ENCODE assay signal across 11 cellular contexts in genomic region chr6:157984686-157985225, GRCh38. TPM values are rescaled to one million over a fixed set of nuclear protein-coding genes. Genes with fewer than 3 reads are reported as not detected.
DNase-seq lines count a peak whose midpoint lies in the region; ATAC-seq, FAIRE-seq and TF ChIP-seq lines count a peak whose summit lies in the region.
"Had no signal": no experiment of that assay in that cellular context is flagged by ENCODE, and none has a peak within 500 bp of the region (broad histone marks: within the 10 kb centered on the region; RNA-seq: fewer than 3 reads in every experiment).

No MANE protein-coding gene starts in this region.

- intact Hi-C loops in HepG2 (cut with micrococcal nuclease; ENCODE audit: unreplicated experiment) (loop anchor here (1.0 kb wide), 3 partner anchors 9 to 56 kb away; no protein-coding TSS in a partner anchor), right lobe of liver (cut with DNase I) (loop anchor here in 1 of 2 donors (5.0 kb wide), 1 partner anchor 88 kb away; no protein-coding TSS in a partner anchor)
- intact Hi-C loops in activated CD4-positive, alpha-beta memory T cell treated with anti-CD3 and anti-CD28 coated beads for 36 hours (cut with micrococcal nuclease) = loop anchor here (5.0 kb wide), 4 partner anchors 73 to 222 kb away; partner anchors contain the start of gene SNX9

- H3K27ac Mint-ChIP-seq in activated CD4-positive, alpha-beta memory T cell treated with anti-CD3 and anti-CD28 coated beads for 36 hours = no peak overlapping the region

- H3K36me3 ChIP-seq in HepG2 (replicated peaks in 1 of 2; ENCODE audit: control insufficient read depth in 1 of 2, insufficient read depth in 2 of 2, low read length in 2 of 2) (peaks cover 6 to 14% of the 10 kb centered on the region in 2 experiments; a peak in 3 of 5 replicates), right lobe of liver (no peaks in the 10 kb centered on the region), mesenchymal stem cell (ENCODE audit: control insufficient read depth in 1 of 2, insufficient read depth in 2 of 2, low read depth in 1 of 2, low read length in 2 of 2) (peaks cover 10 to 12% of the 10 kb centered on the region in 2 experiments)
- H3K36me3 ChIP-seq: adrenal gland, lower lobe of right lung had no signal

- H3K4me1 ChIP-seq in HepG2 (ENCODE audit: insufficient read depth, low read length) = peaks cover 82% of the 10 kb centered on the region
- H3K4me1 ChIP-seq in right lobe of liver = peaks cover 0 to 28% (median 13%) of the 10 kb centered on the region in 4 donors
- peaks cover 44% of the 10 kb centered on the region for H3K4me1 ChIP-seq in mesenchymal stem cell (ENCODE audit: control insufficient read depth, insufficient read depth, low read depth, low read length)

- peak overlapping the region; percentile 88 for H4K8ac ChIP-seq in mesenchymal stem cell (ENCODE audit: low read length)

- TF ChIP-seq POLR2A in HepG2 (IDR thresholded peaks at IDR 0.05; ENCODE audit: insufficient read depth in 1 of 2, low read depth in 2 of 2, low read length in 2 of 2) (no peak), right lobe of liver (IDR thresholded peaks at IDR 0.05) (no peak), GM12891 (IDR thresholded peaks at IDR 0.05; ENCODE audit: low read depth, low read length) (no peak)

- H2AFZ ChIP-seq in HepG2 (ENCODE audit: low read length) (no peak overlapping the region), mesenchymal stem cell (ENCODE audit: low read depth, low read length) (no peak overlapping the region)

- H3K9me3 ChIP-seq in HepG2 (ENCODE audit: low read length) (no peaks in the 10 kb centered on the region), right lobe of liver (no peaks in the 10 kb centered on the region), mesenchymal stem cell (ENCODE audit: control insufficient read depth, low read length) (no peaks in the 10 kb centered on the region)
- H3K9me3 ChIP-seq: adrenal gland, lower lobe of right lung had no signal

- peak overlapping the region in 1 of 2 experiments; percentile 81 for H3K14ac ChIP-seq in mesenchymal stem cell (ENCODE audit: low read length in 2 of 2)

- H3K4me2 ChIP-seq in HepG2 (ENCODE audit: low read depth, low read length) (peak overlapping the region; percentile 95), mesenchymal stem cell (ENCODE audit: low read length, poor library complexity, severe bottlenecking) (peak overlapping the region; percentile 52)

- 69% methylated on average over 14 of the region's 14 CpGs for WGBS in HepG2 (ENCODE audit: low lambda C conversion rate)
- 58% methylated on average over 9 of the region's 14 CpGs for WGBS in right lobe of liver (ENCODE audit: insufficient coverage, low coverage, low lambda C conversion rate, missing lambda C conversion rate)
- 58% methylated on average over 14 of the region's 14 CpGs for WGBS in mesenchymal stem cell

- no peaks in the 10 kb centered on the region for H3K36me3 Mint-ChIP-seq in activated CD4-positive, alpha-beta memory T cell treated with anti-CD3 and anti-CD28 coated beads for 36 hours

- BruUV-seq in HepG2 (replicated peaks; lab: Mats Ljungman, UMichigan) = no TSS peak

- no peak overlapping the region for H2BK5ac ChIP-seq in mesenchymal stem cell (ENCODE audit: low read depth, low read length, poor library complexity, severe bottlenecking)

- ATAC-seq in HepG2 (no peak), right lobe of liver (no peak)
- ATAC-seq: lower lobe of right lung had no signal

- H2BK120ac ChIP-seq in mesenchymal stem cell (ENCODE audit: low read depth, low read length) = peak overlapping the region; percentile 54

- CTCF ChIA-PET in HepG2 (lab: Yijun Ruan, JAX; ENCODE audit: low intra/inter-chr PET ratio, low total read pairs) = interaction anchor here (0.7 kb wide), 1 partner anchor 50 kb away, joined by 3 read pairs; no protein-coding TSS in a partner anchor
- CTCF ChIA-PET in activated CD4-positive, alpha-beta memory T cell treated with anti-CD3 and anti-CD28 coated beads for 36 hours (lab: Charles Lee) = interaction anchor here (1.5 to 6.5 kb wide), 3 partner anchors 16 to 87 kb away, joined by 3 to 62 read pairs (median 10); no protein-coding TSS in a partner anchor

- no peaks in the 10 kb centered on the region for H3K27me3 Mint-ChIP-seq in activated CD4-positive, alpha-beta memory T cell treated with anti-CD3 and anti-CD28 coated beads for 36 hours

- peak overlapping the region; percentile 47 to 96 for H3K4ac ChIP-seq in mesenchymal stem cell (ENCODE audit: low read depth in 1 of 2, low read length in 2 of 2)

- H3K9ac ChIP-seq in HepG2 (ENCODE audit: insufficient read depth, low read depth, low read length) = peak overlapping the region; percentile 97
- H3K9ac ChIP-seq in mesenchymal stem cell (ENCODE audit: low read length) = peak overlapping the region; percentile 88

- H3K27me3 ChIP-seq in HepG2 (ENCODE audit: control insufficient read depth in 1 of 2, insufficient read depth in 2 of 2, low read length in 2 of 2) = no peaks in the 10 kb centered on the region; a peak in 1 of 5 replicates
- H3K27me3 ChIP-seq in right lobe of liver = no peaks in the 10 kb centered on the region
- H3K27me3 ChIP-seq in mesenchymal stem cell (ENCODE audit: control insufficient read depth in 1 of 2, insufficient read depth in 1 of 2, low read length in 2 of 2) = no peaks in the 10 kb centered on the region
- H3K27me3 ChIP-seq: adrenal gland had no signal

- H3K79me1 ChIP-seq in mesenchymal stem cell (replicated peaks; ENCODE audit: low read length, poor library complexity, severe bottlenecking) = no peaks in the 10 kb centered on the region

- peak overlapping the region; percentile 49 to 85 for H2BK12ac ChIP-seq in mesenchymal stem cell (ENCODE audit: low read length in 2 of 2)

- H3K27ac ChIP-seq in HepG2 (ENCODE audit: extremely low read length, insufficient read depth, low read length) (peak overlapping the region; percentile 96), right lobe of liver (no peak overlapping the region), mesenchymal stem cell (ENCODE audit: low read length, poor library complexity, severe bottlenecking) (no peak overlapping the region)
- H3K27ac ChIP-seq: lower lobe of right lung had no signal

- TF ChIP-seq CTCF in HepG2 (CRISPR knock-in tag; IDR thresholded peaks at IDR 0.05) (no peak), right lobe of liver (IDR thresholded peaks at IDR 0.05) (no peak)

- TF ChIP-seq EP300 in HepG2 (IDR thresholded peaks at IDR 0.05; ENCODE audit: low read depth in 2 of 2, low read length in 2 of 2) = no peak
- no peak for TF ChIP-seq EP300 in HepG2 (CRISPR knock-in tag; IDR thresholded peaks at IDR 0.05; ENCODE audit: borderline replicate concordance)

- H3K79me2 ChIP-seq in HepG2 (ENCODE audit: insufficient read depth, low read length) = peaks cover 71% of the 10 kb centered on the region

- in situ Hi-C loops in HepG2 (cut with HindIII; ENCODE audit: extremely low pct_ligation_motif_present, low pct_unique_long_range_greater_than_20kb) = loop anchor here (5.0 kb wide), 1 partner anchor 88 kb away; no protein-coding TSS in a partner anchor

- no peak overlapping the region for H4K91ac ChIP-seq in mesenchymal stem cell (ENCODE audit: low read length)

- TF ChIP-seq RAD21 in HepG2 (CRISPR knock-in tag; IDR thresholded peaks at IDR 0.05) = no peak

- H3K23ac ChIP-seq in mesenchymal stem cell (ENCODE audit: low read length in 2 of 2) = peak overlapping the region in 1 of 2 experiments; percentile 91

- peak overlapping the region; percentile 58 to 74 for H3K18ac ChIP-seq in mesenchymal stem cell (ENCODE audit: low read depth in 1 of 2, low read length in 2 of 2)

- H2AK5ac ChIP-seq in mesenchymal stem cell (ENCODE audit: low read length, severe bottlenecking) = peak overlapping the region; percentile 92

- H3K9me3 Mint-ChIP-seq in activated CD4-positive, alpha-beta memory T cell treated with anti-CD3 and anti-CD28 coated beads for 36 hours = no peaks in the 10 kb centered on the region

- peaks cover 44% of the 10 kb centered on the region for H3K4me1 Mint-ChIP-seq in activated CD4-positive, alpha-beta memory T cell treated with anti-CD3 and anti-CD28 coated beads for 36 hours (ENCODE audit: low read depth)

- peak overlapping the region; percentile 12 for H3K4me3 Mint-ChIP-seq in activated CD4-positive, alpha-beta memory T cell treated with anti-CD3 and anti-CD28 coated beads for 36 hours

- peaks cover 15% of the 10 kb centered on the region for H4K20me1 ChIP-seq in HepG2 (ENCODE audit: insufficient read depth, low read length)

- FAIRE-seq in HepG2 (lab: Jason Lieb, UNC) (no peak), GM12891 (lab: Jason Lieb, UNC) (no peak)
- FAIRE-seq: H54 had no signal

- POLR2A ChIA-PET in HepG2 (lab: Yijun Ruan, JAX) = interaction anchor here (1.2 to 16.1 kb wide), 4 partner anchors 9 to 56 kb away, joined by 7 to 345 read pairs (median 36); no protein-coding TSS in a partner anchor
- POLR2A ChIA-PET in activated CD4-positive, alpha-beta memory T cell treated with anti-CD3 and anti-CD28 coated beads for 36 hours (lab: Charles Lee) = interaction anchor here (0.6 kb wide), 1 partner anchor 15 kb away, joined by 3 read pairs; no protein-coding TSS in a partner anchor

- DNase-seq in HepG2 (ENCODE audit: low spot score) (no peak), right lobe of liver (no peak), mesenchymal stem cell (no peak), HK-2 (ENCODE audit: unreplicated experiment) (no peak), GM12891 (ENCODE audit: insufficient read length, low spot score) (no peak), H4 (ENCODE audit: low spot score) (no peak), DMS79 (lab: John Stamatoyannopoulos, UW) (no peak)
- peak; percentile 46 for DNase-seq in activated CD4-positive, alpha-beta memory T cell treated with anti-CD3 and anti-CD28 coated beads for 36 hours
- DNase-seq: adrenal gland, lower lobe of right lung had no signal

- no peak overlapping the region for H2BK15ac ChIP-seq in mesenchymal stem cell (ENCODE audit: low read depth, poor library complexity, severe bottlenecking)

- H3K4me3 ChIP-seq in HepG2 (replicated peaks in 1 of 3; ENCODE audit: insufficient read depth in 1 of 3, low read depth in 2 of 3, low read length in 3 of 3) = peak overlapping the region; percentile 27 to 88 (median 77)
- H3K4me3 ChIP-seq in right lobe of liver = no peak overlapping the region
- H3K4me3 ChIP-seq in mesenchymal stem cell (ENCODE audit: insufficient read depth in 1 of 2, low read depth in 1 of 2, low read length in 2 of 2) = peak overlapping the region in 1 of 2 experiments; percentile 91
- H3K4me3 ChIP-seq: lower lobe of right lung had no signal

RNA-seq across cellular contexts. Expression of gene SYNJ2, which starts 3.1 kb away (rescaled TPM):
- total RNA-seq in HepG2 (2016; rRNA removed; fragmentation: Illumina TruSeq; extraction: Trizol) (39.0 and 39.1 TPM in 2 replicates), right lobe of liver (1 to 10 TPM; 3.2 to 7.4 (median 4.2) TPM)
- 50.4 and 51.2 TPM in 2 replicates for total RNA-seq in HepG2 (2016; cell fraction: cytosol; rRNA removed; fragmentation: Illumina TruSeq; extraction: Trizol; ENCODE audit: low read depth)
- total RNA-seq in HepG2 (2016; cell fraction: insoluble cytoplasmic fraction; rRNA removed; fragmentation: Illumina TruSeq; extraction: Trizol) = 32.6 and 44.6 TPM in 2 replicates
- 52.4 and 52.9 TPM in 2 replicates for total RNA-seq in HepG2 (2016; cell fraction: membrane; rRNA removed; fragmentation: Illumina TruSeq; extraction: Trizol)
- total RNA-seq in HepG2 (2016; cell fraction: nucleus; rRNA removed; fragmentation: Illumina TruSeq; extraction: Trizol) = 33.3 and 38.2 TPM in 2 replicates
- polyA plus RNA-seq in HepG2 (2011; rRNA removed) = 57.6 and 59.5 TPM in 2 replicates
- polyA plus RNA-seq in HepG2 (2011; cell fraction: cytosol; rRNA removed) = 44.7 and 49.0 TPM in 2 replicates
- polyA plus RNA-seq in HepG2 (2011; cell fraction: nucleus; rRNA removed) = 85.9 and 86.7 TPM in 2 replicates
- polyA plus RNA-seq in HepG2 (2012) = 53.7 and 59.9 TPM in 2 replicates
- polyA plus RNA-seq in HepG2 (2016; cell fraction: cytosol; fragmentation: Illumina TruSeq; extraction: Trizol; ENCODE audit: low read depth) = 53.0 and 54.8 TPM in 2 replicates
- 28.2 and 29.0 TPM in 2 replicates for polyA plus RNA-seq in HepG2 (2016; cell fraction: insoluble cytoplasmic fraction; fragmentation: Illumina TruSeq; extraction: Trizol; ENCODE audit: low read depth)
- 41.5 and 42.8 TPM in 2 replicates for polyA plus RNA-seq in HepG2 (2016; cell fraction: membrane; fragmentation: Illumina TruSeq; extraction: Trizol; ENCODE audit: low read depth)
- polyA plus RNA-seq in HepG2 (2016; cell fraction: nucleus; fragmentation: Illumina TruSeq; extraction: Trizol; ENCODE audit: insufficient read depth, low read depth) = 49.3 and 52.0 TPM in 2 replicates
- polyA minus RNA-seq in HepG2 (2011; rRNA and poly(A)+ RNA removed; ENCODE audit: low replicate concordance) = 21.9 and 161 TPM in 2 replicates
- 57.2 and 71.5 TPM in 2 replicates for polyA minus RNA-seq in HepG2 (2011; cell fraction: cytosol; rRNA and poly(A)+ RNA removed)
- 135 and 148 TPM in 2 replicates for polyA minus RNA-seq in HepG2 (2011; cell fraction: nucleus; rRNA and poly(A)+ RNA removed)
- total RNA-seq in activated CD4-positive, alpha-beta memory T cell treated with anti-CD3 and anti-CD28 coated beads for 36 hours = 10 to 100 TPM; 32.2 to 32.3 TPM
- 14.0 TPM for polyA plus RNA-seq in mesenchymal stem cell (2013, experiment 1 of 2)
- polyA plus RNA-seq in mesenchymal stem cell (2013, experiment 2 of 2) = 12.9 TPM
- polyA plus RNA-seq in GM12891 (2012; ENCODE audit: low read depth, missing spikeins) = 0.65 TPM
- total RNA-seq in H4 (2014; rRNA removed; shearing (Covaris generic)) = 20.6 and 23.6 TPM in 2 replicates

Comparison
In these comparisons a context has a peak if more than half of its experiments do, and no peak if none do; other contexts are left out.
1. H3K4me3 ChIP-seq: peak in HepG2 (3 of 3); none in right lobe of liver (0 of 3).